In the genomic region with DNA sequence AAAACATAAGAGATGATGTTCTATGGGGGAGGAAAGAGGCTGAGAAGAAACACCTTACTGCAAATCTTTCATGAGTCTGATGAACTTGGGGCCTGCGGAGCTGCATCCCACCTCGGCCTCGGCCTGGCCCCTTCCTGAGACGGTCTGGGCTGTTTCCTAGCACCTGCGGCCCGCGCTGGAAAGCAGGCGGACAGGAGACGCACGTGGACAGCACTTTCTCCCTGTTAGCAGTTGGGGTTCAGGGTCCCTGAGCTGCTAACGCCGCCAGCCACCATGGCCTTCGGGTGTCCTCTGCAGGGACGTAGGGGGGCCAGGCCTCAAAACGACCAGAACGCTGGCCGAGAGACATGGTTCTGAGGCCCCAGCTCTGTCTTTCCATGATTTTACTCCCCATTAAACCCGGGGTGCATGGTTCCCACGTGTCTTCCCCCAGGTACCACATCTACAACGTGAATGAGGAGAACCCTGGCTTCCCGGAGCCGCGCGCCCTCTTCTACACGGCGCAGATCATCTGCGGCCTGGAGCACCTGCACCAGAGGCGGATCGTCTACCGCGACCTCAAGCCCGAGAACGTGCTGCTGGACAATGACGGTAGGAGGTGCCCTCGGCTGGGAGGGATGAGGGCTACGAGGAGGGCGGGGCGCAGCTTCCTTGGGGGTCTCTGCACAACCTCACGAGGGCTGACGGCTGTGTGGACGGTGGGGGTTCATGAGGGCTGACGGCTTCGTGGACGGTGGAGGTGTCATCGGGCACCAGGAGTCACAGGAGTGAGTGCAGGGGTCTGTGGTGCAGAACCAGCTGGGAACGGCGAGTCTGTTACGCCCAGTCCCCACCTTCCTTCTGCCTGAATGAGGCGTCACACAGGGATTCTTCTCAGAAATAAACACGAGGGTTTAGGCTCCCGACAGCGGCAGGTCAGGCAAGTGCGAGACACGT, we compare ENCODE assay signal across 21 cellular contexts. TPM values are rescaled to one million over a fixed set of nuclear protein-coding genes. Genes with fewer than 3 reads are reported as not detected.
A peak's percentile ranks its signal among the peaks of the same experiment; 100 is the strongest.
DNase-seq lines count a peak whose midpoint lies in the region; ATAC-seq and TF ChIP-seq lines count a peak whose summit lies in the region.
"Had no signal": no experiment of that assay in that cellular context is flagged by ENCODE, and none has a peak within 500 bp of the region (broad histone marks: within the 10 kb centered on the region; RNA-seq: fewer than 3 reads in every experiment).

No MANE protein-coding gene starts in this region.

- no peaks in the 10 kb centered on the region for H3K27me3 Mint-ChIP-seq in WTC11 (ENCODE audit: low read depth)
- H3K27me3 Mint-ChIP-seq: activated CD4-positive, alpha-beta T cell treated with anti-CD3 and anti-CD28 coated beads, Interleukin-2, amount 10 ng/mL, durations not matched to agents 24 days and 14 days had no signal

- intact Hi-C loops in left lung (cut with DNase I) = no loop called here

- POLR2A ChIA-PET in HEK293 (lab: Yijun Ruan, JAX) (no interaction called here), WTC11 (lab: Charles Lee) (no interaction called here)

- H3K36me3 Mint-ChIP-seq in WTC11 = no peaks in the 10 kb centered on the region
- H3K36me3 Mint-ChIP-seq in stimulated activated effector memory CD8-positive, alpha-beta T cell treated with anti-CD3 and anti-CD28 coated beads, Interleukin-12 subunit alpha, Interleukin-12 subunit beta, amount 100 ng/mL, for 72 hours = peaks cover 16% of the 10 kb centered on the region
- H3K36me3 Mint-ChIP-seq: activated naive CD8-positive, alpha-beta T cell had no signal

- peaks cover 5% of the 10 kb centered on the region for H3K9me3 Mint-ChIP-seq in WTC11
- peaks cover 3% of the 10 kb centered on the region for H3K9me3 Mint-ChIP-seq in stimulated activated effector memory CD8-positive, alpha-beta T cell treated with anti-CD3 and anti-CD28 coated beads, Interleukin-12 subunit alpha, Interleukin-12 subunit beta, amount 100 ng/mL, for 72 hours

- H3K4me3 ChIP-seq in HEK293 (ENCODE audit: low read depth, low read length) (no peak overlapping the region), left lung (no peak overlapping the region)
- H3K4me3 ChIP-seq: body of pancreas had no signal

- ATAC-seq in WTC11 (no peak), left lung (no peak), GM19351 (IDR thresholded peaks at IDR 0.05; ENCODE audit: unreplicated experiment) (no peak), GM21529 (IDR thresholded peaks at IDR 0.05; ENCODE audit: unreplicated experiment) (no peak), HG03457 (IDR thresholded peaks at IDR 0.05; ENCODE audit: unreplicated experiment) (no peak)
- peak; percentile 8 for ATAC-seq in stimulated activated effector memory CD8-positive, alpha-beta T cell treated with anti-CD3 and anti-CD28 coated beads, Interleukin-12 subunit alpha, Interleukin-12 subunit beta, amount 100 ng/mL, for 72 hours
- ATAC-seq: body of pancreas, Panc1 had no signal

- H3K4me1 ChIP-seq in HEK293 (ENCODE audit: control insufficient read depth, insufficient read depth, low read length) = no peaks in the 10 kb centered on the region
- no peaks in the 10 kb centered on the region for H3K4me1 ChIP-seq in left lung
- H3K4me1 ChIP-seq: body of pancreas, Caco-2 had no signal

- no peak for TF ChIP-seq CTCF in HEK293 (tag by site-specific recombination; IDR thresholded peaks at IDR 0.05)
- no peak for TF ChIP-seq CTCF in WTC11 (IDR thresholded peaks at IDR 0.05)
- TF ChIP-seq CTCF in left lung (IDR thresholded peaks at IDR 0.05) = no peak

- no peak overlapping the region for H3K27ac Mint-ChIP-seq in WTC11
- H3K27ac Mint-ChIP-seq in stimulated activated effector memory CD8-positive, alpha-beta T cell treated with anti-CD3 and anti-CD28 coated beads, Interleukin-12 subunit alpha, Interleukin-12 subunit beta, amount 100 ng/mL, for 72 hours = no peak overlapping the region
- H3K27ac Mint-ChIP-seq: activated CD4-positive, alpha-beta T cell treated with anti-CD3 and anti-CD28 coated beads, Interleukin-2, amount 10 ng/mL, durations not matched to agents 24 days and 14 days; activated naive CD8-positive, alpha-beta T cell had no signal

- DNase-seq in WTC11 (ENCODE audit: low spot score) (peak; percentile 8), left lung (peak; percentile 23 to 68)
- no peak for DNase-seq in stimulated activated effector memory CD8-positive, alpha-beta T cell treated with anti-CD3 and anti-CD28 coated beads, Interleukin-12 subunit alpha, Interleukin-12 subunit beta, amount 100 ng/mL, for 72 hours (ENCODE audit: low spot score in 2 of 2)
- DNase-seq: activated CD4-positive, alpha-beta T cell treated with anti-CD3 and anti-CD28 coated beads, Interleukin-2, amount 10 ng/mL, durations not matched to agents 24 days and 14 days; AML-193; cortex of kidney; hippocampal formation; NCI-H187 treated with DMSO at 0.1 percent for 48 hours had no signal

- no peaks in the 10 kb centered on the region for H3K4me1 Mint-ChIP-seq in WTC11
- H3K4me1 Mint-ChIP-seq in stimulated activated effector memory CD8-positive, alpha-beta T cell treated with anti-CD3 and anti-CD28 coated beads, Interleukin-12 subunit alpha, Interleukin-12 subunit beta, amount 100 ng/mL, for 72 hours = peaks cover 7% of the 10 kb centered on the region

- H3K36me3 ChIP-seq in HEK293 (ENCODE audit: control insufficient read depth in 2 of 2, insufficient read depth in 1 of 2, low read length in 2 of 2) = no peaks in the 10 kb centered on the region
- H3K36me3 ChIP-seq in left lung = no peaks in the 10 kb centered on the region

- no peaks in the 10 kb centered on the region for H3K27me3 ChIP-seq in left lung
- H3K27me3 ChIP-seq: body of pancreas had no signal

- no peak overlapping the region for H3K27ac ChIP-seq in HEK293 (ENCODE audit: extremely low read depth, low read depth, low read length)
- H3K27ac ChIP-seq in left lung = no peak overlapping the region
- H3K27ac ChIP-seq: body of pancreas had no signal

- CTCF ChIA-PET in HEK293 (lab: Yijun Ruan, JAX) = interaction anchor here (0.8 kb wide), 1 partner anchor 53 kb away, joined by 3 read pairs; no protein-coding TSS in a partner anchor
- CTCF ChIA-PET in WTC11 (lab: Charles Lee) = interaction anchor here (1.0 kb wide), 1 partner anchor 53 kb away, joined by 4 read pairs; no protein-coding TSS in a partner anchor

- H3K9me3 ChIP-seq in HEK293 (ENCODE audit: control insufficient read depth, insufficient read depth, low read depth, low read length) (no peaks in the 10 kb centered on the region), left lung (no peaks in the 10 kb centered on the region)
- H3K9me3 ChIP-seq: body of pancreas, Caco-2 had no signal

- no peak overlapping the region for H3K4me3 Mint-ChIP-seq in WTC11
- no peak overlapping the region for H3K4me3 Mint-ChIP-seq in stimulated activated effector memory CD8-positive, alpha-beta T cell treated with anti-CD3 and anti-CD28 coated beads, Interleukin-12 subunit alpha, Interleukin-12 subunit beta, amount 100 ng/mL, for 72 hours
- H3K4me3 Mint-ChIP-seq: activated CD4-positive, alpha-beta T cell treated with anti-CD3 and anti-CD28 coated beads, Interleukin-2, amount 10 ng/mL, durations not matched to agents 24 days and 14 days; activated naive CD8-positive, alpha-beta T cell had no signal

TF ChIP-seq in HEK293, 187 proteins besides CTCF, POLR2A, EP300 and RAD21:
- no peak for TF ChIP-seq INSM2 (tag by site-specific recombination; IDR thresholded peaks at IDR 0.05)
- peak; percentile 23; the same call in 1 of the 2 replicates for TF ChIP-seq ZNF600 (tag by site-specific recombination; IDR thresholded peaks at IDR 0.05)

TF ChIP-seq in WTC11, 78 proteins besides CTCF, POLR2A, EP300 and RAD21 (continues in another document):
- TF ChIP-seq ZNF416 (CRISPR knock-in tag; IDR thresholded peaks at IDR 0.05) (no peak), STAT6 (CRISPR knock-in tag; conservative IDR thresholded peaks at IDR 0.05; ENCODE audit: low read depth) (no peak), ZSCAN18 (CRISPR knock-in tag; IDR thresholded peaks at IDR 0.05) (no peak), ZBTB21 (CRISPR knock-in tag; IDR thresholded peaks at IDR 0.05; ENCODE audit: borderline replicate concordance) (no peak), ZNF232 (CRISPR knock-in tag; IDR thresholded peaks at IDR 0.05) (no peak), NFATC4 (CRISPR knock-in tag; IDR thresholded peaks at IDR 0.05) (no peak), NR3C1 (CRISPR knock-in tag; conservative IDR thresholded peaks at IDR 0.05; ENCODE audit: low read depth) (no peak)

RNA-seq across cellular contexts. Expression of gene GRK1, which starts 4.3 kb away (rescaled TPM):
- total RNA-seq in WTC11 (2021) (0.11 to 0.21 TPM (median 0.17 TPM) in 3 replicates), left lung (under 1 TPM in 1 of 2 donors, not detected in 1; 0.21 TPM)
- total RNA-seq: body of pancreas, Caco-2, Daoy, endothelial cell of umbilical vein, pulmonary artery endothelial cell had no signal

RNA-seq across cellular contexts. Expression of gene ATP4B, which starts 13.3 kb away (rescaled TPM):
- total RNA-seq in WTC11 (2021) (not detected in 3 replicates), left lung (not detected)
- total RNA-seq: activated CD4-positive, alpha-beta T cell treated with anti-CD3 and anti-CD28 coated beads, Interleukin-2, amount 10 ng/mL, durations not matched to agents 24 days and 14 days; body of pancreas; Caco-2; Daoy; endothelial cell of umbilical vein; HT-29; temporal lobe had no signal

Comparison
In these comparisons a context has a peak if more than half of its experiments do, and no peak if none do; other contexts are left out.
1. DNase-seq: peak in WTC11 (single experiment) and left lung (2 of 2); none in stimulated activated effector memory CD8-positive, alpha-beta T cell treated with anti-CD3 and anti-CD28 coated beads, Interleukin-12 subunit alpha, Interleukin-12 subunit beta, amount 100 ng/mL, for 72 hours (0 of 2).